13 cellular contexts compared by ENCODE assay signal in the genomic region with DNA sequence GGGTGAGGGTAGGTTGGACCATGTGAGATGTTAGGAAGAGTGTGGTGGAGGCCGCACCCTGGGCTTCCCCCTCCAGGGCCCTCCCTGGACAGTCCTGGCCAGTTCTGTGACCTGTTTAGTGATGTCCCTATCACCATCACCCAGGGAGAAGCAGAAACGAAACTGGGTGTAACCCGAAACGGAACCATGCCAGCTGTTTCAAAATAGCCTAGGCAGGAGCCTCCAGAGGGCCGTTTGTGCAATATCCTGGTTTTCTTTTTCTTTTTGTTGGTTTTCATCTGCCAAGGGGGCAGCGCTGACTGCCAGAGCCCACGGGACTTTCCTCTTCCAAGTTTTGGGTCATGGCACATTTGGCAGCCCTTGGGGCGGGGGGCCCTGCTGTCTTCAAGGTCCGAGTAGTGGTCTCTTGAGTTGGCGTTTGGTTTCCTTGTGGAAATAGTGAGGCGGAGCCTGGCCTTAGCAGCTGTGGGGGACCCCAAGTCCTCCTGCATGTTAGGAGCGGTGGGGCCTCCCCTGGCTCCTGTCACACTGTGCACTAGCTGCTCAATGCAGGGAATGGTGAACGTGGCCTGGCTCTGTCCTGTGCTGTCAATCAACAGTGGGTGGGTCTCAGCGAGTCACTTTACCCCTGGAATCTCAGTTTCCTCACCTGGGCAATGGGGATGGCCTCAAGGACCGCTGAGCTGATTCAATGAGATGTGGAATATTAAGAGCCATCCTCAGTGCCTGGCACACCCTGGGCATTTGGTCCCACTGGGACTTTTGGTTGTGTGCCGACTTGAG.
DNase-seq lines count a peak whose midpoint lies in the region; ATAC-seq and TF ChIP-seq lines count a peak whose summit lies in the region.
"Had no signal": no experiment of that assay in that cellular context is flagged by ENCODE, and none has a peak within 500 bp of the region (broad histone marks: within the 10 kb centered on the region; RNA-seq: fewer than 3 reads in every experiment).

No MANE protein-coding gene starts in this region.

- H3K9ac ChIP-seq in fibroblast of lung (ENCODE audit: insufficient read depth, low read length): no peak overlapping the region

- no peaks in the 10 kb centered on the region for H3K79me2 ChIP-seq in fibroblast of lung (ENCODE audit: control insufficient read depth, insufficient read depth, low read length)

- DNase-seq in AG09319 (ENCODE audit: extremely low read depth, low read depth) (peak; percentile 42), NOMO-1 treated with DMSO at 0.1 percent for 48 hours (lab: John Stamatoyannopoulos, UW; ENCODE audit: unreplicated experiment) (peak; percentile 91), fibroblast of lung (ENCODE audit: low read depth in 2 of 2) (peak in 1 of 2 donors; percentile 68), omental fat pad (ENCODE audit: low spot score) (peak; percentile 31), NCI-H1105 treated with DMSO at 0.1 percent for 48 hours (lab: John Stamatoyannopoulos, UW) (no peak), HuH-7.5 (ENCODE audit: low spot score) (no peak), NCI-H1092 treated with DMSO at 0.1 percent for 48 hours (lab: John Stamatoyannopoulos, UW) (no peak)
- no peak for DNase-seq in effector CD4-positive, alpha-beta T cell
- DNase-seq: activated naive CD8-positive, alpha-beta T cell treated with anti-CD3 and anti-CD28 coated beads, Interleukin-2, amount 50 U/mL, for 24 hours; NCI-H774 had no signal

- peak overlapping the region; percentile 14 for H3K27ac ChIP-seq in fibroblast of lung (ENCODE audit: insufficient read depth, low read length)
- H3K27ac ChIP-seq: C4-2B, ovary had no signal

- H4K20me1 ChIP-seq in fibroblast of lung (ENCODE audit: control insufficient read depth, extremely low read depth, insufficient read depth, low read length): no peaks in the 10 kb centered on the region

- H3K4me1 ChIP-seq in fibroblast of lung (ENCODE audit: control insufficient read depth, extremely low read depth, insufficient read depth, low read length): no peaks in the 10 kb centered on the region
- H3K4me1 ChIP-seq: HAP-1 had no signal

- ATAC-seq in omental fat pad (ENCODE audit: low FRiP score): peak; percentile 24
- ATAC-seq: activated naive CD8-positive, alpha-beta T cell treated with anti-CD3 and anti-CD28 coated beads, Interleukin-2, amount 50 U/mL, for 24 hours had no signal

- H3K4me3 ChIP-seq in fibroblast of lung (replicated peaks in 1 of 4; ENCODE audit: control extremely low read depth in 1 of 4, insufficient read depth in 1 of 4, low read depth in 3 of 4, low read length in 4 of 4): no peak overlapping the region
- H3K4me3 ChIP-seq: HAP-1, ovary had no signal

- H2AFZ ChIP-seq in fibroblast of lung (ENCODE audit: low read length): no peak overlapping the region

- no peaks in the 10 kb centered on the region for H3K27me3 ChIP-seq in fibroblast of lung (ENCODE audit: control insufficient read depth, insufficient read depth, low read length)
- H3K27me3 ChIP-seq: ovary had no signal

- H3K4me2 ChIP-seq in fibroblast of lung (ENCODE audit: extremely low read depth, insufficient read depth, low read length): no peak overlapping the region

- TF ChIP-seq CTCF in AG09319 (IDR thresholded peaks at IDR 0.05; ENCODE audit: low read depth, low read length) (no peak), fibroblast of lung (conservative IDR thresholded peaks at IDR 0.05 in 1 of 2, IDR thresholded peaks at IDR 0.05 in 1 of 2; ENCODE audit: low read depth in 1 of 2, low read length in 2 of 2) (no peak), omental fat pad (IDR thresholded peaks at IDR 0.05) (no peak)

- no peaks in the 10 kb centered on the region for H3K9me3 ChIP-seq in fibroblast of lung (ENCODE audit: control insufficient read depth, insufficient read depth, low read depth, low read length)
- H3K9me3 ChIP-seq: HAP-1, ovary had no signal

- peaks cover 15% of the 10 kb centered on the region for H3K36me3 ChIP-seq in fibroblast of lung (ENCODE audit: control insufficient read depth, insufficient read depth, low read length)
- H3K36me3 ChIP-seq: HAP-1, ovary had no signal

Comparison
In these comparisons a context has a peak if more than half of its experiments do, and no peak if none do; other contexts are left out.
1. DNase-seq: peak in AG09319 (single experiment), NOMO-1 treated with DMSO at 0.1 percent for 48 hours (single experiment) and omental fat pad (single experiment); none in NCI-H1105 treated with DMSO at 0.1 percent for 48 hours (single experiment), effector CD4-positive, alpha-beta T cell (single experiment), HuH-7.5 (single experiment) and NCI-H1092 treated with DMSO at 0.1 percent for 48 hours (single experiment).